26 cellular contexts compared by ENCODE assay signal in the genomic region with DNA sequence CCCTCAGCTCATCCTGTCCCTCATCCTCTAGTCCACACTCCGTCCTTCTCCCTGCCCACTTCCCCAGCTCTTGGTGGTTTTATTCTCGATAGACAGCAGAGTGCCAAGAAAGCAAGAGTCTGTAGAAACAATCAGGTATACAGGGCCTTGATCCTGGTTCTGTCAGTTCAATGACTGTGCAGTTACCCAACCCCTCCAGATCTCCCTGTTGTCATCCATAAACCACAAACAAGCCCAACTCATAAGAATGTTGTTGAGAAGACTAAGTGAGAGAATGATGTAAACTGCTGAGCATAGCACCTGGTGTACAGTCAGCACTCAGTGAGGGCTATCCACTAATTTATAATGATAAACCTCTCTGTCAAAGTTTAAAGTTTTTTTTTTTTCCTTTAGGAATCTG. TPM values are rescaled to one million over a fixed set of nuclear protein-coding genes. Genes with fewer than 3 reads are reported as not detected.
"Had no signal": no experiment of that assay in that cellular context is flagged by ENCODE, and none has a peak within 500 bp of the region (broad histone marks: within the 10 kb centered on the region; RNA-seq: fewer than 3 reads in every experiment).

No MANE protein-coding gene starts in this region.

- H3K9me3 ChIP-seq: esophagus squamous epithelium, heart left ventricle, neutrophil, spleen, thoracic aorta, transverse colon had no signal

- H3K27ac ChIP-seq: esophagus squamous epithelium, heart left ventricle, neutrophil, spleen, thoracic aorta, transverse colon had no signal

- H3K4me3 ChIP-seq: esophagus squamous epithelium, heart left ventricle, spleen, thoracic aorta, transverse colon had no signal

- H3K27ac Mint-ChIP-seq: naive thymus-derived CD4-positive, alpha-beta T cell; nephron progenitor cell; stimulated activated naive B cell treated with anti-CD40 and anti-IgM and Interleukin-4, amounts not matched to agents 10 μg/mL and 1 μg/mL and 100 μg/mL, for 72 hours; stimulated activated naive CD8-positive, alpha-beta T cell treated with anti-CD3 and anti-CD28 coated beads, Interleukin-15, amount 100 ng/mL, for 72 hours had no signal

- H3K4me1 ChIP-seq: esophagus squamous epithelium, heart left ventricle, spleen, transverse colon had no signal

- H3K36me3 ChIP-seq: esophagus squamous epithelium, heart left ventricle, neutrophil, spleen, thoracic aorta, transverse colon had no signal

- H3K36me3 Mint-ChIP-seq: stimulated activated naive B cell treated with anti-CD40 and anti-IgM and Interleukin-4, amounts not matched to agents 10 μg/mL and 1 μg/mL and 100 μg/mL, for 72 hours had no signal

- H3K27me3 ChIP-seq: esophagus squamous epithelium, neutrophil, spleen, transverse colon had no signal

- H3K27me3 Mint-ChIP-seq: central memory CD8-positive, alpha-beta T cell; stimulated activated naive B cell treated with anti-CD40 and anti-IgM and Interleukin-4, amounts not matched to agents 10 μg/mL and 1 μg/mL and 100 μg/mL, for 72 hours; stimulated activated naive CD8-positive, alpha-beta T cell treated with anti-CD3 and anti-CD28 coated beads, Interleukin-15, amount 100 ng/mL, for 72 hours had no signal

- H3K4me1 Mint-ChIP-seq: central memory CD8-positive, alpha-beta T cell; naive thymus-derived CD4-positive, alpha-beta T cell; stimulated activated naive B cell treated with anti-CD40 and anti-IgM and Interleukin-4, amounts not matched to agents 10 μg/mL and 1 μg/mL and 100 μg/mL, for 72 hours; stimulated activated naive CD8-positive, alpha-beta T cell treated with anti-CD3 and anti-CD28 coated beads, Interleukin-15, amount 100 ng/mL, for 72 hours had no signal

- H3K4me3 Mint-ChIP-seq: central memory CD8-positive, alpha-beta T cell; naive thymus-derived CD4-positive, alpha-beta T cell; nephron progenitor cell; stimulated activated naive B cell treated with anti-CD40 and anti-IgM and Interleukin-4, amounts not matched to agents 10 μg/mL and 1 μg/mL and 100 μg/mL, for 72 hours; stimulated activated naive CD8-positive, alpha-beta T cell treated with anti-CD3 and anti-CD28 coated beads, Interleukin-15, amount 100 ng/mL, for 72 hours had no signal

- DNase-seq: effector memory CD4-positive, alpha-beta T cell; esophagus squamous epithelium; heart left ventricle; hippocampal formation; left colon; naive thymus-derived CD4-positive, alpha-beta T cell; nephron progenitor cell; posterior cingulate gyrus; spleen; stimulated activated CD4-positive, alpha-beta T cell treated with anti-CD3 and anti-CD28 coated beads, Interleukin-15, amount 100 ng/mL, for 24 hours; stimulated activated CD4-positive, alpha-beta T cell treated with anti-CD3 and anti-CD28 coated beads, Interleukin-1b, Interleukin-23, amount 100 ng/mL, for 48 hours; stimulated activated CD4-positive, alpha-beta T cell treated with anti-CD3 and anti-CD28 coated beads, Interleukin-4, amount 100 ng/mL, for 24 hours; stimulated activated naive B cell treated with anti-CD40 and anti-IgM and Interleukin-4, amounts not matched to agents 10 μg/mL and 1 μg/mL and 100 μg/mL, for 72 hours; stimulated activated naive CD8-positive, alpha-beta T cell treated with anti-CD3 and anti-CD28 coated beads, Interleukin-15, amount 100 ng/mL, for 72 hours; transverse colon had no signal

- H3K9me3 Mint-ChIP-seq: nephron progenitor cell; stimulated activated naive B cell treated with anti-CD40 and anti-IgM and Interleukin-4, amounts not matched to agents 10 μg/mL and 1 μg/mL and 100 μg/mL, for 72 hours had no signal

RNA-seq across cellular contexts. Expression of a gene that starts 31.3 kb away (rescaled TPM):
- total RNA-seq: epithelial cell of proximal tubule; glomerular endothelial cell; liver; lung microvascular endothelial cell; mononuclear cell; naive thymus-derived CD4-positive, alpha-beta T cell; osteocyte; pulmonary artery endothelial cell; subcutaneous adipose tissue; thoracic aorta had no signal
- polyA plus RNA-seq: heart left ventricle; liver; naive thymus-derived CD4-positive, alpha-beta T cell had no signal
